ENCODE assay signal across 9 cellular contexts in genomic region chr5:139178582-139178917, GRCh38. TPM values are rescaled to one million over a fixed set of nuclear protein-coding genes. Genes with fewer than 3 reads are reported as not detected.
DNase-seq lines count a peak whose midpoint lies in the region; ATAC-seq, FAIRE-seq and TF ChIP-seq lines count a peak whose summit lies in the region.
"Had no signal": no experiment of that assay in that cellular context is flagged by ENCODE, and none has a peak within 500 bp of the region (broad histone marks: within the 10 kb centered on the region; RNA-seq: fewer than 3 reads in every experiment).

No MANE protein-coding gene starts in this region.

- H3K4me3 ChIP-seq in heart right ventricle = no peak overlapping the region
- H3K4me3 ChIP-seq in GM12878 = no peak overlapping the region
- no peak overlapping the region for H3K4me3 ChIP-seq in uterus
- H3K4me3 ChIP-seq: mucosa of descending colon had no signal

- H3K27ac Mint-ChIP-seq in natural killer cell = peak overlapping the region; percentile 53 to 80

- no peaks in the 10 kb centered on the region for H3K27me3 Mint-ChIP-seq in natural killer cell (ENCODE audit: low read depth in 2 of 2)
- H3K27me3 Mint-ChIP-seq in activated T-cell treated with anti-CD3 and anti-CD28 coated beads, Interleukin-2, amount 50 U/mL, for 4 hours (ENCODE audit: low read depth) = no peaks in the 10 kb centered on the region

- no peak for TF ChIP-seq EP300 in GM12878 (IDR thresholded peaks at IDR 0.05; ENCODE audit: borderline replicate concordance in 1 of 2, control insufficient read depth in 1 of 2, low read depth in 2 of 2, low read length in 2 of 2)

- TF ChIP-seq POLR2A in GM12878 (IDR thresholded peaks at IDR 0.05; ENCODE audit: low read depth, low read length) (no peak), uterus (IDR thresholded peaks at IDR 0.05) (no peak)

- CTCF ChIA-PET in GM12878 (lab: Yijun Ruan, JAX) = interaction anchor here (0.5 to 1.9 kb wide), 4 partner anchors 20 to 72 kb away, joined by 3 to 5 read pairs (median 4); partner anchors contain the start of gene SIL1

- no peaks in the 10 kb centered on the region for H3K9me3 Mint-ChIP-seq in natural killer cell
- no peaks in the 10 kb centered on the region for H3K9me3 Mint-ChIP-seq in activated T-cell treated with anti-CD3 and anti-CD28 coated beads, Interleukin-2, amount 50 U/mL, for 4 hours

- FAIRE-seq in GM12878 (lab: Jason Lieb, UNC) = no peak

- POLR2A ChIA-PET in GM12878 (lab: Charles Lee) = interaction anchor here (1.2 to 1.3 kb wide), 4 partner anchors 20 to 229 kb away, joined by 3 to 6 read pairs (median 4); partner anchors contain the start of gene SIL1

- 27 to 29% methylated on average over 3 of the region's 3 CpGs for WGBS in heart right ventricle, 2 donors
- 62% methylated on average over 3 of the region's 3 CpGs for WGBS in GM12878 (ENCODE audit: insufficient coverage, insufficient replicate concordance, low lambda C conversion rate, missing lambda C conversion rate)

- peaks cover 5 to 63% (median 49%) of the 10 kb centered on the region in 9 donors for H3K4me1 ChIP-seq in heart right ventricle
- peaks cover 37% of the 10 kb centered on the region for H3K4me1 ChIP-seq in GM12878 (ENCODE audit: control insufficient read depth, insufficient read depth, low read length)
- H3K4me1 ChIP-seq in uterus = peaks cover 0 to 23% of the 10 kb centered on the region in 2 donors

- intact Hi-C loops in heart right ventricle (cut with DNase I) (loop anchor here in 3 of 10 donors (2.0 to 5.0 kb wide), 2 partner anchors 28 to 36 kb away; no protein-coding TSS in a partner anchor), Right ventricle myocardium superior (cut with DNase I) (no loop called here), GM12878 (cut with micrococcal nuclease; ENCODE audit: unreplicated experiment) (no loop called here), natural killer cell (cut with micrococcal nuclease) (no loop called here), uterus (cut with DNase I; ENCODE audit: low total_unique reads) (no loop called here)

- no peak for DNase-seq in heart right ventricle
- no peak for DNase-seq in Right ventricle myocardium superior
- no peak for DNase-seq in GM12878 (ENCODE audit: low read depth, low spot score)
- no peak for DNase-seq in natural killer cell
- DNase-seq in uterus = no peak
- DNase-seq in activated T-cell treated with anti-CD3 and anti-CD28 coated beads, Interleukin-2, amount 50 U/mL, for 4 hours = no peak
- DNase-seq in NCI-H526 treated with DMSO at 0.1 percent for 48 hours (lab: John Stamatoyannopoulos, UW) = no peak

- TF ChIP-seq RAD21 in GM12878 (IDR thresholded peaks at IDR 0.05; ENCODE audit: insufficient read depth, low read depth, low read length) = no peak

- SMC1A ChIA-PET in GM12878 (lab: Charles Lee; ENCODE audit: uncharacterized antibody, unreplicated experiment) = interaction anchor here (0.7 to 1.9 kb wide), 8 partner anchors 16 to 538 kb away, joined by 3 to 8 read pairs (median 3); no protein-coding TSS in a partner anchor

- H3K9ac ChIP-seq in GM12878 (ENCODE audit: control insufficient read depth, insufficient read depth, low read length) = no peak overlapping the region

- no TSS peak for BruUV-seq in GM12878 (replicated peaks; lab: Mats Ljungman, UMichigan)

- no peaks in the 10 kb centered on the region for H3K36me3 Mint-ChIP-seq in natural killer cell
- H3K36me3 Mint-ChIP-seq in activated T-cell treated with anti-CD3 and anti-CD28 coated beads, Interleukin-2, amount 50 U/mL, for 4 hours (ENCODE audit: insufficient read depth) = peaks cover 8% of the 10 kb centered on the region

- no peak overlapping the region for H3K4me3 Mint-ChIP-seq in natural killer cell
- no peak overlapping the region for H3K4me3 Mint-ChIP-seq in activated T-cell treated with anti-CD3 and anti-CD28 coated beads, Interleukin-2, amount 50 U/mL, for 4 hours

- TF ChIP-seq CTCF in heart right ventricle (IDR thresholded peaks at IDR 0.05) = no peak
- no peak for TF ChIP-seq CTCF in GM12878 (IDR thresholded peaks at IDR 0.05 in 2 of 3, conservative IDR thresholded peaks at IDR 0.05 in 1 of 3; ENCODE audit: control insufficient read depth in 2 of 3, extremely low read depth in 1 of 3, insufficient read depth in 1 of 3, low read depth in 3 of 3, low read length in 3 of 3)
- TF ChIP-seq CTCF in natural killer cell (IDR thresholded peaks at IDR 0.05) = no peak
- no peak for TF ChIP-seq CTCF in uterus (IDR thresholded peaks at IDR 0.05)

- no peak overlapping the region for H3K4me2 ChIP-seq in GM12878 (ENCODE audit: control insufficient read depth, insufficient read depth)

- ATAC-seq in heart right ventricle (no peak), Right ventricle myocardium superior (ENCODE audit: poor library complexity) (no peak), GM12878 (no peak; the same call in 2 of the 3 replicates), natural killer cell (no peak), GM21737 (IDR thresholded peaks at IDR 0.05; ENCODE audit: unreplicated experiment) (no peak)
- ATAC-seq in activated T-cell treated with anti-CD3 and anti-CD28 coated beads, Interleukin-2, amount 50 U/mL, for 4 hours = no peak

- H3K27ac ChIP-seq in heart right ventricle (peak overlapping the region; percentile 35 to 83 (median 72)), GM12878 (ENCODE audit: control insufficient read depth, insufficient read depth) (peak overlapping the region; percentile 35; the same call in 1 of the 2 replicates), uterus (peak overlapping the region; percentile 75 to 90)

- no peak overlapping the region for H2AFZ ChIP-seq in GM12878 (ENCODE audit: control insufficient read depth, low read depth, low read length)

- peaks cover 28% of the 10 kb centered on the region for H3K79me2 ChIP-seq in GM12878 (ENCODE audit: control insufficient read depth, insufficient read depth, low read length)

- RAD21 ChIA-PET in GM12878 (lab: Charles Lee; ENCODE audit: unreplicated experiment) = interaction anchor here (0.9 to 1.2 kb wide), 4 partner anchors 13 to 87 kb away, joined by 3 to 4 read pairs (median 3); partner anchors contain the start of gene SIL1

- H3K9me3 ChIP-seq in heart right ventricle = no peaks in the 10 kb centered on the region
- peaks cover 4% of the 10 kb centered on the region; the same call in 2 of the 3 replicates for H3K9me3 ChIP-seq in GM12878 (replicated peaks; ENCODE audit: control insufficient read depth, insufficient read depth, low read length)
- no peaks in the 10 kb centered on the region for H3K9me3 ChIP-seq in uterus
- H3K9me3 ChIP-seq: mucosa of descending colon had no signal

- H4K20me1 ChIP-seq in GM12878 (ENCODE audit: control insufficient read depth, insufficient read depth) = no peaks in the 10 kb centered on the region

- H3K36me3 ChIP-seq in heart right ventricle (no peaks in the 10 kb centered on the region), GM12878 (ENCODE audit: control insufficient read depth in 2 of 2, insufficient read depth in 2 of 2, low read length in 1 of 2) (no peaks in the 10 kb centered on the region), uterus (no peaks in the 10 kb centered on the region)

- H3K27me3 ChIP-seq in heart right ventricle = no peaks in the 10 kb centered on the region
- H3K27me3 ChIP-seq in GM12878 (replicated peaks in 1 of 2; ENCODE audit: control insufficient read depth in 2 of 2, insufficient read depth in 2 of 2, low read length in 1 of 2) = no peaks in the 10 kb centered on the region
- no peaks in the 10 kb centered on the region for H3K27me3 ChIP-seq in uterus

- H3K4me1 Mint-ChIP-seq in natural killer cell = peaks cover 27 to 45% of the 10 kb centered on the region in 2 donors
- peaks cover 17% of the 10 kb centered on the region for H3K4me1 Mint-ChIP-seq in activated T-cell treated with anti-CD3 and anti-CD28 coated beads, Interleukin-2, amount 50 U/mL, for 4 hours (ENCODE audit: low read depth)

- in situ Hi-C loops in GM12878 (cut with MboI) = no loop called here

TF ChIP-seq in GM12878, 131 proteins besides CTCF, POLR2A, EP300 and RAD21 (continues in another document):
- peak in 1 of 2 experiments; percentile 57; a peak in 2 of 4 replicates for TF ChIP-seq IKZF2 (IDR thresholded peaks at IDR 0.05)
- peak; percentile 9; the same call in 1 of the 2 replicates for TF ChIP-seq MTA2 (IDR thresholded peaks at IDR 0.05; ENCODE audit: low read depth)
- TF ChIP-seq IKZF1 (conservative IDR thresholded peaks at IDR 0.05) = peak; percentile 59
- no peak for TF ChIP-seq CREB1 (IDR thresholded peaks at IDR 0.05; ENCODE audit: low read depth)
- no peak for TF ChIP-seq MYB (IDR thresholded peaks at IDR 0.05; ENCODE audit: borderline replicate concordance, low read depth, low read length)
- TF ChIP-seq ZNF217 (IDR thresholded peaks at IDR 0.05) = 0 out of 2 replicates have a peak, but pooled peaks have one; percentile 13
- 0 out of 2 replicates have a peak, but pooled peaks have one; percentile 10 for TF ChIP-seq BMI1 (IDR thresholded peaks at IDR 0.05; ENCODE audit: borderline replicate concordance)
- 0 out of 2 replicates have a peak, but pooled peaks have one; percentile 19 for TF ChIP-seq NBN (IDR thresholded peaks at IDR 0.05)
- no peak for TF ChIP-seq ESRRA (IDR thresholded peaks at IDR 0.05; ENCODE audit: low read length)

RNA-seq across cellular contexts. Expression of gene SIL1, which starts 19.6 kb away (rescaled TPM):
- 10 to 100 TPM; 26.7 to 68.1 (median 43.4) TPM for total RNA-seq in heart right ventricle
- polyA plus RNA-seq in heart right ventricle = 10 to 100 TPM; 74.3 to 94.7 TPM
- total RNA-seq in Right ventricle myocardium superior = 42.1 TPM
- 58.0 and 62.8 TPM in 2 replicates for total RNA-seq in GM12878 (2013; cell fraction: nucleolus; rRNA removed)
- total RNA-seq in GM12878 (2014; rRNA removed) = 36.2 and 41.2 TPM in 2 replicates
- 23.9 and 25.7 TPM in 2 replicates for total RNA-seq in GM12878 (2014; rRNA removed; fragmentation: Illumina TruSeq; extraction: Trizol)
- total RNA-seq in GM12878 (2021) = 41.4 and 42.9 TPM in 2 replicates
- polyA plus RNA-seq in GM12878 (2011; ENCODE audit: low read depth) = 30.8 TPM
- 21.4 and 28.0 TPM in 2 replicates for polyA plus RNA-seq in GM12878 (2011; rRNA removed)
- polyA plus RNA-seq in GM12878 (2011; cell fraction: cytosol; rRNA removed) = 24.3 and 37.9 TPM in 2 replicates
- 17.2 and 18.8 TPM in 2 replicates for polyA plus RNA-seq in GM12878 (2011; cell fraction: nucleus; rRNA removed)
- 31.7 and 33.1 TPM in 2 replicates for polyA plus RNA-seq in GM12878 (2012)
- 26.1 and 27.7 TPM in 2 replicates for polyA plus RNA-seq in GM12878 (2014; fragmentation: Illumina TruSeq; extraction: Trizol)
- 1 to 10 TPM; 4.1 to 8.2 TPM for polyA plus RNA-seq in GM12878 (2014; fragmentation: Nextera tagmentation; extraction: Ambion mirVana)
- 32.6 and 40.7 TPM in 2 replicates for polyA plus RNA-seq in GM12878 (2014; rRNA removed)
- 10 to 100 TPM; 43.1 to 49.8 TPM for polyA plus RNA-seq in GM12878 (2016; fragmentation: Nextera tagmentation; extraction: Ambion mirVana)
- polyA minus RNA-seq in GM12878 (2011; rRNA and poly(A)+ RNA removed) = 21.7 and 33.2 TPM in 2 replicates
- 10.8 and 15.6 TPM in 2 replicates for polyA minus RNA-seq in GM12878 (2011; cell fraction: cytosol; rRNA and poly(A)+ RNA removed)
- polyA minus RNA-seq in GM12878 (2011; cell fraction: nucleus; rRNA and poly(A)+ RNA removed) = 10.2 and 17.8 TPM in 2 replicates
- 10 to 100 TPM; 16.9 to 22.5 (median 22.4) TPM for total RNA-seq in natural killer cell
- total RNA-seq in uterus = 100 to 1,000 TPM in 1 of 4 donors, 10 to 100 TPM in 3; 17.4 to 122 (median 58.3) TPM
- total RNA-seq in activated T-cell treated with anti-CD3 and anti-CD28 coated beads, Interleukin-2, amount 50 U/mL, for 4 hours = 10 to 100 TPM; 17.8 to 26.1 (median 22.9) TPM
